In the genomic region with DNA sequence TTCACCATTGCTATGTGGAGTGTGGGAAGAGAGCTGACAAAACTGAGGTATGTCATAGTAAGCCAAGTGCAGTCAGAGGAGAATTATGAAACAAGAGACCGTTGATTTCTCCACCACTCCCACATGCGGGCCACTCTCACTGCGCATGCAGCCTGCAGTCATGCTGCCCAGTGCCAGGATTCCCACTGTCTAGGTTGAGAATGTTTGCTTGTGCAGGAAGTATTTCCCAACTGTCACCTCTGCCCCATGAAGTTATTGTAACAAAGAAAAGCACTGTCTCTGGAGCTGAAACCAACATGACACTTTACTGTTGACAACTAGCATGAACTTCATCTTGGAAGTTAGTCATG, we compare ENCODE assay signal across 1 cellular context.
TF ChIP-seq lines count a peak whose summit lies in the region.

No MANE protein-coding gene starts in this region.

TF ChIP-seq in H1, 55 proteins besides CTCF, POLR2A, EP300 and RAD21:
- TF ChIP-seq EGR1 (IDR thresholded peaks at IDR 0.05; ENCODE audit: borderline replicate concordance, low read depth, low read length) = no peak
- no peak for TF ChIP-seq RXRA (IDR thresholded peaks at IDR 0.05; ENCODE audit: insufficient read depth, low read depth, low read length)
- TF ChIP-seq TEAD4 (IDR thresholded peaks at IDR 0.05; ENCODE audit: low read depth, low read length) = no peak
- no peak for TF ChIP-seq GABPA (IDR thresholded peaks at IDR 0.05; ENCODE audit: borderline replicate concordance, insufficient read depth, low read length)
- TF ChIP-seq HDAC6 (IDR thresholded peaks at IDR 0.05; ENCODE audit: low read depth, low read length) = no peak
